Comparison of ENCODE assay signal across 1 cellular context in genomic region chrX:13647709-13648212, GRCh38.
TF ChIP-seq lines count a peak whose summit lies in the region.

No MANE protein-coding gene starts in this region.

TF ChIP-seq in HEK293, 187 proteins besides CTCF, POLR2A, EP300 and RAD21 (continued from another document and continues in another):
- TF ChIP-seq, protein P1, sequence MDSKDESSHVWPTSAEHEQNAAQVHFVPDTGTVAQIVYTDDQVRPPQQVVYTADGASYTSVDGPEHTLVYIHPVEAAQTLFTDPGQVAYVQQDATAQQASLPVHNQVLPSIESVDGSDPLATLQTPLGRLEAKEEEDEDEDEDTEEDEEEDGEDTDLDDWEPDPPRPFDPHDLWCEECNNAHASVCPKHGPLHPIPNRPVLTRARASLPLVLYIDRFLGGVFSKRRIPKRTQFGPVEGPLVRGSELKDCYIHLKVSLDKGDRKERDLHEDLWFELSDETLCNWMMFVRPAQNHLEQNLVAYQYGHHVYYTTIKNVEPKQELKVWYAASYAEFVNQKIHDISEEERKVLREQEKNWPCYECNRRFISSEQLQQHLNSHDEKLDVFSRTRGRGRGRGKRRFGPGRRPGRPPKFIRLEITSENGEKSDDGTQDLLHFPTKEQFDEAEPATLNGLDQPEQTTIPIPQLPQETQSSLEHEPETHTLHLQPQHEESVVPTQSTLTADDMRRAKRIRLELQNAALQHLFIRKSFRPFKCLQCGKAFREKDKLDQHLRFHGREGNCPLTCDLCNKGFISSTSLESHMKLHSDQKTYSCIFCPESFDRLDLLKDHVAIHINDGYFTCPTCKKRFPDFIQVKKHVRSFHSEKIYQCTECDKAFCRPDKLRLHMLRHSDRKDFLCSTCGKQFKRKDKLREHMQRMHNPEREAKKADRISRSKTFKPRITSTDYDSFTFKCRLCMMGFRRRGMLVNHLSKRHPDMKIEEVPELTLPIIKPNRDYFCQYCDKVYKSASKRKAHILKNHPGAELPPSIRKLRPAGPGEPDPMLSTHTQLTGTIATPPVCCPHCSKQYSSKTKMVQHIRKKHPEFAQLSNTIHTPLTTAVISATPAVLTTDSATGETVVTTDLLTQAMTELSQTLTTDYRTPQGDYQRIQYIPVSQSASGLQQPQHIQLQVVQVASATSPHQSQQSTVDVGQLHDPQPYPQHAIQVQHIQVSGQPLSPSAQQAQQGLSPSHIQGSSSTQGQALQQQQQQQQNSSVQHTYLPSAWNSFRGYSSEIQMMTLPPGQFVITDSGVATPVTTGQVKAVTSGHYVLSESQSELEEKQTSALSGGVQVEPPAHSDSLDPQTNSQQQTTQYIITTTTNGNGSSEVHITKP (tag by site-specific recombination; IDR thresholded peaks at IDR 0.05): peak; percentile 81
- TF ChIP-seq, protein P2, sequence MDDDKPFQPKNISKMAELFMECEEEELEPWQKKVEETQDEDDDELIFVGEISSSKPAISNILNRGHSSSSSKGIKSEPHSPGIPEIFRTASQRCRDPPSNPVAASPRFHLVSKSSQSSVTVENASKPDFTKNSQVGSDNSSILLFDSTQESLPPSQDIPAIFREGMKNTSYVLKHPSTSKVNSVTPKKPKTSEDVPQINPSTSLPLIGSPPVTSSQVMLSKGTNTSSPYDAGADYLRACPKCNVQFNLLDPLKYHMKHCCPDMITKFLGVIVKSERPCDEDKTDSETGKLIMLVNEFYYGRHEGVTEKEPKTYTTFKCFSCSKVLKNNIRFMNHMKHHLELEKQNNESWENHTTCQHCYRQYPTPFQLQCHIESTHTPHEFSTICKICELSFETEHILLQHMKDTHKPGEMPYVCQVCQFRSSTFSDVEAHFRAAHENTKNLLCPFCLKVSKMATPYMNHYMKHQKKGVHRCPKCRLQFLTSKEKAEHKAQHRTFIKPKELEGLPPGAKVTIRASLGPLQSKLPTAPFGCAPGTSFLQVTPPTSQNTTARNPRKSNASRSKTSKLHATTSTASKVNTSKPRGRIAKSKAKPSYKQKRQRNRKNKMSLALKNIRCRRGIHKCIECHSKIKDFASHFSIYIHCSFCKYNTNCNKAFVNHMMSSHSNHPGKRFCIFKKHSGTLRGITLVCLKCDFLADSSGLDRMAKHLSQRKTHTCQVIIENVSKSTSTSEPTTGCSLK (tag by site-specific recombination; IDR thresholded peaks at IDR 0.05): no peak
- TF ChIP-seq ZNF785 (tag by site-specific recombination; IDR thresholded peaks at IDR 0.05): no peak
- TF ChIP-seq TCF7L2 (IDR thresholded peaks at IDR 0.05; ENCODE audit: borderline replicate concordance, low read depth, low read length): peak; percentile 81; the same call in 1 of the 2 replicates
- TF ChIP-seq, protein P3, sequence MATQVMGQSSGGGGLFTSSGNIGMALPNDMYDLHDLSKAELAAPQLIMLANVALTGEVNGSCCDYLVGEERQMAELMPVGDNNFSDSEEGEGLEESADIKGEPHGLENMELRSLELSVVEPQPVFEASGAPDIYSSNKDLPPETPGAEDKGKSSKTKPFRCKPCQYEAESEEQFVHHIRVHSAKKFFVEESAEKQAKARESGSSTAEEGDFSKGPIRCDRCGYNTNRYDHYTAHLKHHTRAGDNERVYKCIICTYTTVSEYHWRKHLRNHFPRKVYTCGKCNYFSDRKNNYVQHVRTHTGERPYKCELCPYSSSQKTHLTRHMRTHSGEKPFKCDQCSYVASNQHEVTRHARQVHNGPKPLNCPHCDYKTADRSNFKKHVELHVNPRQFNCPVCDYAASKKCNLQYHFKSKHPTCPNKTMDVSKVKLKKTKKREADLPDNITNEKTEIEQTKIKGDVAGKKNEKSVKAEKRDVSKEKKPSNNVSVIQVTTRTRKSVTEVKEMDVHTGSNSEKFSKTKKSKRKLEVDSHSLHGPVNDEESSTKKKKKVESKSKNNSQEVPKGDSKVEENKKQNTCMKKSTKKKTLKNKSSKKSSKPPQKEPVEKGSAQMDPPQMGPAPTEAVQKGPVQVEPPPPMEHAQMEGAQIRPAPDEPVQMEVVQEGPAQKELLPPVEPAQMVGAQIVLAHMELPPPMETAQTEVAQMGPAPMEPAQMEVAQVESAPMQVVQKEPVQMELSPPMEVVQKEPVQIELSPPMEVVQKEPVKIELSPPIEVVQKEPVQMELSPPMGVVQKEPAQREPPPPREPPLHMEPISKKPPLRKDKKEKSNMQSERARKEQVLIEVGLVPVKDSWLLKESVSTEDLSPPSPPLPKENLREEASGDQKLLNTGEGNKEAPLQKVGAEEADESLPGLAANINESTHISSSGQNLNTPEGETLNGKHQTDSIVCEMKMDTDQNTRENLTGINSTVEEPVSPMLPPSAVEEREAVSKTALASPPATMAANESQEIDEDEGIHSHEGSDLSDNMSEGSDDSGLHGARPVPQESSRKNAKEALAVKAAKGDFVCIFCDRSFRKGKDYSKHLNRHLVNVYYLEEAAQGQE (tag by site-specific recombination; IDR thresholded peaks at IDR 0.05): 0 out of 2 replicates have a peak, but pooled peaks have one; percentile 13
- peak; percentile 93 for TF ChIP-seq ZNF629 (tag by site-specific recombination; IDR thresholded peaks at IDR 0.05)
- TF ChIP-seq ZNF830 (tag by site-specific recombination; IDR thresholded peaks at IDR 0.05; ENCODE audit: low read depth): peak; percentile 56; the same call in 1 of the 2 replicates
- TF ChIP-seq MEIS1 (CRISPR knock-in tag; IDR thresholded peaks at IDR 0.05; ENCODE audit: borderline replicate concordance): peak; percentile 99
- peak; percentile 73 for TF ChIP-seq ZBTB21 (tag by site-specific recombination; IDR thresholded peaks at IDR 0.05)
- TF ChIP-seq ZBTB20 (tag by site-specific recombination; IDR thresholded peaks at IDR 0.05): 0 out of 2 replicates have a peak, but pooled peaks have one; percentile 22
- no peak for TF ChIP-seq ZSCAN30 (tag by site-specific recombination; IDR thresholded peaks at IDR 0.05)
- peak; percentile 68; the same call in 1 of the 2 replicates for TF ChIP-seq ZNF624 (tag by site-specific recombination; IDR thresholded peaks at IDR 0.05)
- no peak for TF ChIP-seq ZNF701 (tag by site-specific recombination; IDR thresholded peaks at IDR 0.05)
- TF ChIP-seq KLF8 (tag by site-specific recombination; IDR thresholded peaks at IDR 0.05): peak; percentile 72; the same call in 1 of the 2 replicates
- TF ChIP-seq ZNF76 (tag by site-specific recombination; IDR thresholded peaks at IDR 0.05; ENCODE audit: borderline replicate concordance, low read depth): peak; percentile 16; the same call in 1 of the 2 replicates
- peak; percentile 88; the same call in 1 of the 2 replicates for TF ChIP-seq ZNF571 (tag by site-specific recombination; IDR thresholded peaks at IDR 0.05)
- peak; percentile 91 for TF ChIP-seq ZNF776 (tag by site-specific recombination; IDR thresholded peaks at IDR 0.05; ENCODE audit: borderline replicate concordance)
- TF ChIP-seq ZNF837 (tag by site-specific recombination; IDR thresholded peaks at IDR 0.05): no peak
- TF ChIP-seq ZNF10 (tag by site-specific recombination; IDR thresholded peaks at IDR 0.05): peak; percentile 63; the same call in 1 of the 2 replicates
- no peak for TF ChIP-seq ZBTB8A (tag by site-specific recombination; IDR thresholded peaks at IDR 0.05)
- peak; percentile 55; the same call in 1 of the 2 replicates for TF ChIP-seq GLI2 (tag by site-specific recombination; IDR thresholded peaks at IDR 0.05; ENCODE audit: borderline replicate concordance, low read depth)
- TF ChIP-seq INSM2 (tag by site-specific recombination; IDR thresholded peaks at IDR 0.05): peak; percentile 82
- peak; percentile 50; the same call in 1 of the 2 replicates for TF ChIP-seq ZFP37 (tag by site-specific recombination; IDR thresholded peaks at IDR 0.05)
- peak; percentile 63; the same call in 1 of the 2 replicates for TF ChIP-seq ZNF549 (tag by site-specific recombination; IDR thresholded peaks at IDR 0.05)
- peak; percentile 24; the same call in 1 of the 2 replicates for TF ChIP-seq GLIS2 (tag by site-specific recombination; IDR thresholded peaks at IDR 0.05)
- TF ChIP-seq ZNF660 (tag by site-specific recombination; IDR thresholded peaks at IDR 0.05): peak; percentile 99
- TF ChIP-seq KLF7 (tag by site-specific recombination; IDR thresholded peaks at IDR 0.05; ENCODE audit: borderline replicate concordance): no peak
- peak; percentile 72 for TF ChIP-seq EGR2 (tag by site-specific recombination; IDR thresholded peaks at IDR 0.05; ENCODE audit: low read depth)
- TF ChIP-seq, protein P4, sequence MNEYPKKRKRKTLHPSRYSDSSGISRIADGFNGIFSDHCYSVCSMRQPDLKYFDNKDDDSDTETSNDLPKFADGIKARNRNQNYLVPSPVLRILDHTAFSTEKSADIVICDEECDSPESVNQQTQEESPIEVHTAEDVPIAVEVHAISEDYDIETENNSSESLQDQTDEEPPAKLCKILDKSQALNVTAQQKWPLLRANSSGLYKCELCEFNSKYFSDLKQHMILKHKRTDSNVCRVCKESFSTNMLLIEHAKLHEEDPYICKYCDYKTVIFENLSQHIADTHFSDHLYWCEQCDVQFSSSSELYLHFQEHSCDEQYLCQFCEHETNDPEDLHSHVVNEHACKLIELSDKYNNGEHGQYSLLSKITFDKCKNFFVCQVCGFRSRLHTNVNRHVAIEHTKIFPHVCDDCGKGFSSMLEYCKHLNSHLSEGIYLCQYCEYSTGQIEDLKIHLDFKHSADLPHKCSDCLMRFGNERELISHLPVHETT (tag by site-specific recombination; IDR thresholded peaks at IDR 0.05): peak; percentile 86
- no peak for TF ChIP-seq ZNF350 (tag by site-specific recombination; IDR thresholded peaks at IDR 0.05)
- TF ChIP-seq, protein P5, sequence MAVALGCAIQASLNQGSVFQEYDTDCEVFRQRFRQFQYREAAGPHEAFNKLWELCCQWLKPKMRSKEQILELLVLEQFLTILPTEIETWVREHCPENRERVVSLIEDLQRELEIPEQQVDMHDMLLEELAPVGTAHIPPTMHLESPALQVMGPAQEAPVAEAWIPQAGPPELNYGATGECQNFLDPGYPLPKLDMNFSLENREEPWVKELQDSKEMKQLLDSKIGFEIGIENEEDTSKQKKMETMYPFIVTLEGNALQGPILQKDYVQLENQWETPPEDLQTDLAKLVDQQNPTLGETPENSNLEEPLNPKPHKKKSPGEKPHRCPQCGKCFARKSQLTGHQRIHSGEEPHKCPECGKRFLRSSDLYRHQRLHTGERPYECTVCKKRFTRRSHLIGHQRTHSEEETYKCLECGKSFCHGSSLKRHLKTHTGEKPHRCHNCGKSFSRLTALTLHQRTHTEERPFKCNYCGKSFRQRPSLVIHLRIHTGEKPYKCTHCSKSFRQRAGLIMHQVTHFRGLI (tag by site-specific recombination; IDR thresholded peaks at IDR 0.05): no peak
- TF ChIP-seq KLF1 (tag by site-specific recombination; IDR thresholded peaks at IDR 0.05): no peak
- peak; percentile 43; the same call in 1 of the 2 replicates for TF ChIP-seq ZFP69B (tag by site-specific recombination; IDR thresholded peaks at IDR 0.05)
- peak; percentile 48; the same call in 1 of the 2 replicates for TF ChIP-seq ZNF214 (tag by site-specific recombination; IDR thresholded peaks at IDR 0.05; ENCODE audit: borderline replicate concordance)
- TF ChIP-seq, protein P6, sequence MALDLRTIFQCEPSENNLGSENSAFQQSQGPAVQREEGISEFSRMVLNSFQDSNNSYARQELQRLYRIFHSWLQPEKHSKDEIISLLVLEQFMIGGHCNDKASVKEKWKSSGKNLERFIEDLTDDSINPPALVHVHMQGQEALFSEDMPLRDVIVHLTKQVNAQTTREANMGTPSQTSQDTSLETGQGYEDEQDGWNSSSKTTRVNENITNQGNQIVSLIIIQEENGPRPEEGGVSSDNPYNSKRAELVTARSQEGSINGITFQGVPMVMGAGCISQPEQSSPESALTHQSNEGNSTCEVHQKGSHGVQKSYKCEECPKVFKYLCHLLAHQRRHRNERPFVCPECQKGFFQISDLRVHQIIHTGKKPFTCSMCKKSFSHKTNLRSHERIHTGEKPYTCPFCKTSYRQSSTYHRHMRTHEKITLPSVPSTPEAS (tag by site-specific recombination; IDR thresholded peaks at IDR 0.05): no peak
- TF ChIP-seq ZFHX2 (tag by site-specific recombination; conservative IDR thresholded peaks at IDR 0.05): peak; percentile 87
- TF ChIP-seq ZFP3 (tag by site-specific recombination; IDR thresholded peaks at IDR 0.05; ENCODE audit: low read depth): no peak
- peak; percentile 87 for TF ChIP-seq ZXDB (tag by site-specific recombination; IDR thresholded peaks at IDR 0.05)
- no peak for TF ChIP-seq ZBTB10 (tag by site-specific recombination; IDR thresholded peaks at IDR 0.05)
- peak; percentile 41; the same call in 1 of the 2 replicates for TF ChIP-seq ZBTB17 (tag by site-specific recombination; IDR thresholded peaks at IDR 0.05)
- no peak for TF ChIP-seq ZNF391 (tag by site-specific recombination; IDR thresholded peaks at IDR 0.05; ENCODE audit: borderline replicate concordance, low read depth)
- TF ChIP-seq ZNF354C (tag by site-specific recombination; IDR thresholded peaks at IDR 0.05; ENCODE audit: borderline replicate concordance, low read depth): no peak
- peak; percentile 15; the same call in 1 of the 2 replicates for TF ChIP-seq OSR2 (tag by site-specific recombination; IDR thresholded peaks at IDR 0.05)
